In genomic region chr5:143509758-143510221, GRCh38 we compare ENCODE assay signal across 14 cellular contexts.
DNase-seq lines count a peak whose midpoint lies in the region; ATAC-seq and TF ChIP-seq lines count a peak whose summit lies in the region.
"Had no signal": no experiment of that assay in that cellular context is flagged by ENCODE, and none has a peak within 500 bp of the region (broad histone marks: within the 10 kb centered on the region; RNA-seq: fewer than 3 reads in every experiment).

No MANE protein-coding gene starts in this region.

- H3K4me3 Mint-ChIP-seq in activated naive CD8-positive, alpha-beta T cell treated with anti-CD3 and anti-CD28 coated beads for 36 hours, result no peak overlapping the region
- H3K4me3 Mint-ChIP-seq: IgD-negative memory B cell had no signal

- no peak overlapping the region for H3K4me3 ChIP-seq in ovary
- H3K4me3 ChIP-seq: lower lobe of right lung had no signal

- H3K4me1 ChIP-seq in ovary (ENCODE audit: insufficient read depth), result peaks cover 4% of the 10 kb centered on the region

- no peaks in the 10 kb centered on the region for H3K36me3 ChIP-seq in ovary
- H3K36me3 ChIP-seq: lower lobe of right lung had no signal

- ATAC-seq in GM18907 (IDR thresholded peaks at IDR 0.05; ENCODE audit: unreplicated experiment), result peak; percentile 88
- peak; percentile 97 for ATAC-seq in GM21515 (IDR thresholded peaks at IDR 0.05; ENCODE audit: unreplicated experiment)
- peak; percentile 90 for ATAC-seq in HG03064 (IDR thresholded peaks at IDR 0.05; ENCODE audit: low read depth, unreplicated experiment)
- peak; percentile 33 for ATAC-seq in left lobe of liver
- no peak for ATAC-seq in stimulated activated naive CD8-positive, alpha-beta T cell treated with anti-CD3 and anti-CD28 coated beads, Interleukin-15, Interleukin-2, amounts not matched to agents 100 U/mL and 50 U/mL, for 24 hours
- ATAC-seq: lower lobe of right lung had no signal

- H3K36me3 Mint-ChIP-seq in activated naive CD8-positive, alpha-beta T cell treated with anti-CD3 and anti-CD28 coated beads for 36 hours, result no peaks in the 10 kb centered on the region

- H3K27me3 ChIP-seq in ovary, result no peaks in the 10 kb centered on the region

- TF ChIP-seq POLR2A in ovary (IDR thresholded peaks at IDR 0.05), result no peak

- no peak overlapping the region for H3K27ac Mint-ChIP-seq in activated naive CD8-positive, alpha-beta T cell treated with anti-CD3 and anti-CD28 coated beads for 36 hours
- H3K27ac Mint-ChIP-seq: IgD-negative memory B cell had no signal

- intact Hi-C loops in ovary (cut with DNase I), result no loop called here

- no peak overlapping the region for H3K27ac ChIP-seq in ovary
- H3K27ac ChIP-seq: lower lobe of right lung had no signal

- DNase-seq in left lobe of liver (ENCODE audit: low spot score), result peak; percentile 61
- DNase-seq in stimulated activated naive CD8-positive, alpha-beta T cell treated with anti-CD3 and anti-CD28 coated beads, Interleukin-15, Interleukin-2, amounts not matched to agents 100 U/mL and 50 U/mL, for 24 hours, result no peak
- no peak for DNase-seq in ovary
- no peak for DNase-seq in activated naive CD8-positive, alpha-beta T cell treated with anti-CD3 and anti-CD28 coated beads for 36 hours
- DNase-seq: activated CD4-positive, CD25-positive, alpha-beta regulatory T cell; activated naive CD4-positive, alpha-beta T cell treated with anti-CD3 and anti-CD28 coated beads, Interleukin-2, amount 50 U/mL, for 16 hours; cortex of kidney; lower lobe of right lung; SHP77; stimulated activated CD4-positive, alpha-beta T cell treated with anti-CD3 and anti-CD28 coated beads, Interleukin-2, amount 100 ng/mL, for 48 hours had no signal

- no peaks in the 10 kb centered on the region for H3K9me3 ChIP-seq in ovary
- H3K9me3 ChIP-seq: lower lobe of right lung had no signal

- H3K27me3 Mint-ChIP-seq in activated naive CD8-positive, alpha-beta T cell treated with anti-CD3 and anti-CD28 coated beads for 36 hours, result no peaks in the 10 kb centered on the region
- H3K27me3 Mint-ChIP-seq: IgD-negative memory B cell had no signal

- WGBS in ovary, 3 donors, result 95 to 96% (median 95%) methylated on average over 3 of the region's 3 CpGs

- peaks cover 3% of the 10 kb centered on the region for H3K9me3 Mint-ChIP-seq in activated naive CD8-positive, alpha-beta T cell treated with anti-CD3 and anti-CD28 coated beads for 36 hours

- no peak for TF ChIP-seq CTCF in ovary (IDR thresholded peaks at IDR 0.05)

- no peak for TF ChIP-seq EP300 in ovary (IDR thresholded peaks at IDR 0.05)

- H3K4me1 Mint-ChIP-seq in activated naive CD8-positive, alpha-beta T cell treated with anti-CD3 and anti-CD28 coated beads for 36 hours, result no peaks in the 10 kb centered on the region
- H3K4me1 Mint-ChIP-seq: IgD-negative memory B cell had no signal
